1 cellular context compared by ENCODE assay signal in the genomic region with DNA sequence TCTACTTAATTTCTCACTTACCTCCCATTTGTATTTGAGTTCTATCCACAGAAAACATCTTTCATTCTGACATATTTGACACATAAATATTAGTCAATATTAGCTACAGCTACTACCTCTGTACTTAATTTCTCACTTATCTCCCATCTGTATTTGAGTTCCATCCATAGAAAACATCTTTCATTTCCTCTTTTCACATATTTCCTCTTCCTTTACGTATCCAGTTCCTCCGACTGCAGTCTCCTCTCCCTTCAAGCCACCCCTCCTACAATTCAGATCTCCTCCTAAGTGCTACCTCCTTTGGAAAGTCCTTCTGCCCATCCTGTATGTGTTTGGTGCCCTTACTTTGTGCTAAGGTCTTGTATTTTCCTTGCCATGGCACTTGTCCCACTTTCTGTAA.
TF ChIP-seq lines count a peak whose summit lies in the region.

No MANE protein-coding gene starts in this region.

TF ChIP-seq in IMR-90, 13 proteins besides CTCF, POLR2A, EP300 and RAD21 (continued from another document):
- TF ChIP-seq MXI1 (IDR thresholded peaks at IDR 0.05; ENCODE audit: borderline replicate concordance, low read depth, low read length) (no peak), CEBPB (IDR thresholded peaks at IDR 0.05; ENCODE audit: low read depth, low read length) (no peak), MAZ (IDR thresholded peaks at IDR 0.05; ENCODE audit: borderline replicate concordance, low read depth, low read length) (no peak)
